8 cellular contexts compared by ENCODE assay signal in the genomic region with DNA sequence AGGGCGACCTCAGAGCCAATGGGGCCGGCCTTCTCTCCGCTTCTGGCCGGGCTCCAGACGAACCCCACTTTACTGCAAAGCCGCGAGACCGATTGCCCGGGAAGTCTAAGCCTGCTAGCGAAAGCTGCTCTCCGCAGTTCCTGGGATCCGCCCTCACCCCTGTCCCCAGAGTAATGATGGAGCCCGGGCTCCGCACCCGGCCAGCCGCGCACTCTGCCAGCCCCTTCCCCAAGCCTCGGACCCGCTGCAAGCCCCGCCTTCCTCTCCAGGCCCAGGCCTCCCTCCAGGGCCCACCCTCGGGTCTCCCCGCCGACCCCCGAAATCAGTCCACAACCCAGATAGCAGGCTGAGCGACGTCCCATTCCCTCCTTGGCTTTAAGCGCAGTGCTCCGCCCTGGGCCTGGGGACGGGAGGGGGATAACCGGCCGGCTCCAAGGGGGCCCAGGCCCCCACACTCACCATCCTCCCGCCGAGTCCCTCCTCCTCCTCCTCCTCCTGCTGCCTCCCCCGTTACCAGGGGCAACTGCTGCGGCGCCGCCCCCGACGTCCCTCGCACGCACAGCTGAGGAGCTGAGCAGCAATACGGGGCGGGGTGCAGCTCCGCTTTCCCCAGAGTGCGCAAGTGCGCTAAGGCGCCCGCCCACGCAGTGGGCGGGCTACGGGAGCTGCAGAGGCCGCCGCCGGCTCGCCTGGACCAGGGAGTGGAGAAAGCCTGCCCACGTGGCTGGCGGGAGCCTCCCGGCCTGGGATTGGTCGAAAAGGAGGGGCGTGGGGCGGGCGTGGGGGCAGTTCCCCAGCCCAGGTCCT. TPM values are rescaled to one million over a fixed set of nuclear protein-coding genes. Genes with fewer than 3 reads are reported as not detected.
A peak's percentile ranks its signal among the peaks of the same experiment; 100 is the strongest.
DNase-seq lines count a peak whose midpoint lies in the region; TF ChIP-seq lines count a peak whose summit lies in the region.

Gene ARL3, minus strand, starts transcription at position 584 of the 807 bp plus-strand sequence. Its CDS starts 122 bp downstream, at position 462.

- peak within 1 kb of the TSS; percentile 80 for H3K4me3 ChIP-seq in SJSA1

- DNase-seq in GM04504 (ENCODE audit: low read depth) (peak; percentile 97), HEK293T (ENCODE audit: extremely low spot score) (peak; percentile 96), MV-4-11 (lab: John Stamatoyannopoulos, UW) (peak; percentile 98), SJSA1 (ENCODE audit: low read depth in 1 of 2, low spot score in 2 of 2) (peak; percentile 97 to 99), germinal center (ENCODE audit: low spot score) (peak; percentile 96), non-pigmented ciliary epithelial cell (ENCODE audit: low read depth) (peak; percentile 94), superior temporal gyrus (ENCODE audit: extremely low spot score) (peak; percentile 97)
- DNase-seq in activated naive CD4-positive, alpha-beta T cell treated with anti-CD3 and anti-CD28 coated beads for 36 hours = peak; percentile 98

- peaks cover 14% of the 10 kb centered on the region for H3K36me3 Mint-ChIP-seq in activated naive CD4-positive, alpha-beta T cell treated with anti-CD3 and anti-CD28 coated beads for 36 hours (ENCODE audit: low read depth)

- peak within 1 kb of the TSS; percentile 79 for H3K27ac Mint-ChIP-seq in activated naive CD4-positive, alpha-beta T cell treated with anti-CD3 and anti-CD28 coated beads for 36 hours

- H3K9me3 ChIP-seq in SJSA1 (replicated peaks) = no peaks in the 10 kb centered on the region

- intact Hi-C loops in activated naive CD4-positive, alpha-beta T cell treated with anti-CD3 and anti-CD28 coated beads for 36 hours (cut with micrococcal nuclease) = loop anchor here (1.0 to 10.0 kb wide), 13 partner anchors 29 to 653 kb away; partner anchors contain the start of genes ACTR1A, BORCS7, CNNM2 and GBF1

- H3K9me3 Mint-ChIP-seq in activated naive CD4-positive, alpha-beta T cell treated with anti-CD3 and anti-CD28 coated beads for 36 hours = no peaks in the 10 kb centered on the region

- H3K4me1 Mint-ChIP-seq in activated naive CD4-positive, alpha-beta T cell treated with anti-CD3 and anti-CD28 coated beads for 36 hours (ENCODE audit: low read depth) = peaks cover 44% of the 10 kb centered on the region

- no peaks in the 10 kb centered on the region for H3K27me3 Mint-ChIP-seq in activated naive CD4-positive, alpha-beta T cell treated with anti-CD3 and anti-CD28 coated beads for 36 hours (ENCODE audit: low read depth)

- peak within 1 kb of the TSS; percentile 92 for H3K4me3 Mint-ChIP-seq in activated naive CD4-positive, alpha-beta T cell treated with anti-CD3 and anti-CD28 coated beads for 36 hours

- CTCF ChIA-PET in HEK293T (lab: Yijun Ruan, JAX) = interaction anchor here (0.5 to 1.9 kb wide), 4 partner anchors 9 to 99 kb away, joined by 4 to 10 read pairs (median 6); no protein-coding TSS in a partner anchor
- CTCF ChIA-PET in activated naive CD4-positive, alpha-beta T cell treated with anti-CD3 and anti-CD28 coated beads for 36 hours (lab: Charles Lee) = interaction anchor here (0.6 to 6.1 kb wide), 12 partner anchors 9 to 469 kb away, joined by 3 to 38 read pairs (median 4); partner anchors contain the start of genes ACTR1A, GBF1 and TRIM8

- peak within 1 kb of the TSS; percentile 87 for H3K27ac ChIP-seq in SJSA1

- H3K4me1 ChIP-seq in SJSA1 (replicated peaks) = peaks cover 47% of the 10 kb centered on the region

- POLR2A ChIA-PET in HEK293T (lab: Yijun Ruan, JAX) = interaction anchor here (0.6 to 2.8 kb wide), 16 partner anchors 9 to 261 kb away, joined by 3 to 20 read pairs (median 3); partner anchors contain the start of genes AS3MT and TRIM8

- no peaks in the 10 kb centered on the region for H3K27me3 ChIP-seq in SJSA1 (replicated peaks)

- H3K36me3 ChIP-seq in SJSA1 = peaks cover 4% of the 10 kb centered on the region; the same call in 1 of the 2 replicates

TF ChIP-seq in HEK293T, 16 proteins besides CTCF, POLR2A, EP300 and RAD21:
- TF ChIP-seq HDGF (IDR thresholded peaks at IDR 0.05; ENCODE audit: borderline replicate concordance) (no peak), FOXA1 (IDR thresholded peaks at IDR 0.05) (no peak), FOXM1 (IDR thresholded peaks at IDR 0.05; ENCODE audit: borderline replicate concordance) (peak; percentile 78; the same call in 1 of the 2 replicates), ARNT (IDR thresholded peaks at IDR 0.05) (peak; percentile 99)
- TF ChIP-seq, protein P1, sequence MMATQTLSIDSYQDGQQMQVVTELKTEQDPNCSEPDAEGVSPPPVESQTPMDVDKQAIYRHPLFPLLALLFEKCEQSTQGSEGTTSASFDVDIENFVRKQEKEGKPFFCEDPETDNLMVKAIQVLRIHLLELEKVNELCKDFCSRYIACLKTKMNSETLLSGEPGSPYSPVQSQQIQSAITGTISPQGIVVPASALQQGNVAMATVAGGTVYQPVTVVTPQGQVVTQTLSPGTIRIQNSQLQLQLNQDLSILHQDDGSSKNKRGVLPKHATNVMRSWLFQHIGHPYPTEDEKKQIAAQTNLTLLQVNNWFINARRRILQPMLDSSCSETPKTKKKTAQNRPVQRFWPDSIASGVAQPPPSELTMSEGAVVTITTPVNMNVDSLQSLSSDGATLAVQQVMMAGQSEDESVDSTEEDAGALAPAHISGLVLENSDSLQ (IDR thresholded peaks at IDR 0.05) = peak; percentile 72

RNA-seq across cellular contexts. Expression of gene ARL3, which starts in this region (rescaled TPM):
- total RNA-seq in SJSA1 (2014; rRNA removed; shearing (Covaris generic)) = 12.1 and 14.3 TPM in 2 replicates
- 1 to 10 TPM; 3.9 TPM for total RNA-seq in activated naive CD4-positive, alpha-beta T cell treated with anti-CD3 and anti-CD28 coated beads for 36 hours

Comparison
In these comparisons a context has a peak if more than half of its experiments do, and no peak if none do; other contexts are left out.
1. Peak in every context shown above with its lines: DNase-seq, H3K4me3 ChIP-seq and H3K27ac ChIP-seq.